In genomic region chr1:205261946-205262668, GRCh38 we compare ENCODE assay signal across 18 cellular contexts. TPM values are rescaled to one million over a fixed set of nuclear protein-coding genes. Genes with fewer than 3 reads are reported as not detected.
DNase-seq lines count a peak whose midpoint lies in the region; ATAC-seq, FAIRE-seq and TF ChIP-seq lines count a peak whose summit lies in the region.
"Had no signal": no experiment of that assay in that cellular context is flagged by ENCODE, and none has a peak within 500 bp of the region (broad histone marks: within the 10 kb centered on the region; RNA-seq: fewer than 3 reads in every experiment).

No MANE protein-coding gene starts in this region.

- in situ Hi-C loops in ACHN (cut with HindIII; ENCODE audit: low pct_ligation_motif_present, low pct_unique_long_range_greater_than_20kb, low sequenced_read_pairs) = no loop called here

- no peaks in the 10 kb centered on the region for H3K36me3 Mint-ChIP-seq in T-helper 1 cell treated with Interleukin-12 subunit alpha and Interleukin-12 subunit beta and Interleukin-4 antibody, amounts not matched to agents 30 μg/mL and 1 μg/mL, for 36 hours (ENCODE audit: low read depth)
- H3K36me3 Mint-ChIP-seq in WTC11 = no peaks in the 10 kb centered on the region

- H3K9me3 Mint-ChIP-seq in T-helper 1 cell treated with Interleukin-12 subunit alpha and Interleukin-12 subunit beta and Interleukin-4 antibody, amounts not matched to agents 30 μg/mL and 1 μg/mL, for 36 hours = no peaks in the 10 kb centered on the region
- no peaks in the 10 kb centered on the region for H3K9me3 Mint-ChIP-seq in WTC11
- H3K9me3 Mint-ChIP-seq: activated T-cell treated with anti-CD3 and anti-CD28 coated beads, Interleukin-2, amount 50 U/mL, for 4 hours; central memory CD8-positive, alpha-beta T cell had no signal

- no peak overlapping the region for H3K4me3 ChIP-seq in skeletal muscle tissue (ENCODE audit: low read length in 3 of 3)
- H3K4me3 ChIP-seq: left lung, ovary, Peyer's patch had no signal

- H3K27ac Mint-ChIP-seq in T-helper 1 cell treated with Interleukin-12 subunit alpha and Interleukin-12 subunit beta and Interleukin-4 antibody, amounts not matched to agents 30 μg/mL and 1 μg/mL, for 36 hours = no peak overlapping the region
- H3K27ac Mint-ChIP-seq in WTC11 = peak overlapping the region; percentile 50

- FAIRE-seq in urothelium cell line (lab: Jason Lieb, UNC) = no peak

- CTCF ChIA-PET in WTC11 (lab: Charles Lee) = interaction anchor here (1.0 to 6.5 kb wide), 16 partner anchors 9 to 201 kb away, joined by 3 to 36 read pairs (median 6); partner anchors contain the start of gene TMCC2

- no peaks in the 10 kb centered on the region for H3K9me3 ChIP-seq in skeletal muscle tissue (ENCODE audit: control insufficient read depth in 3 of 3, low read length in 3 of 3)
- H3K9me3 ChIP-seq: left lung, ovary, Peyer's patch had no signal

- no peak for DNase-seq in T-helper 1 cell
- no peak for DNase-seq in WTC11 (ENCODE audit: low spot score)
- DNase-seq in glomerular visceral epithelial cell (ENCODE audit: extremely low spot score) = peak; percentile 67
- DNase-seq in urothelium cell line (ENCODE audit: low spot score) = no peak
- DNase-seq in hypothalamus (lab: John Stamatoyannopoulos, UW) = no peak
- no peak for DNase-seq in ACHN
- DNase-seq: activated T-cell treated with anti-CD3 and anti-CD28 coated beads, Interleukin-2, amount 50 U/mL, for 4 hours; DMS153; left lung; NCI-H2029; ovary; Peyer's patch; stimulated activated CD4-positive, alpha-beta T cell treated with anti-CD3 and anti-CD28 coated beads, Interleukin-2, amount 100 ng/mL, for 24 hours; stimulated activated naive CD4-positive, alpha-beta T cell had no signal

- no peaks in the 10 kb centered on the region for H3K27me3 Mint-ChIP-seq in T-helper 1 cell treated with Interleukin-12 subunit alpha and Interleukin-12 subunit beta and Interleukin-4 antibody, amounts not matched to agents 30 μg/mL and 1 μg/mL, for 36 hours (ENCODE audit: low read depth)
- no peaks in the 10 kb centered on the region for H3K27me3 Mint-ChIP-seq in WTC11 (ENCODE audit: low read depth)
- H3K27me3 Mint-ChIP-seq: central memory CD8-positive, alpha-beta T cell had no signal

- no peak overlapping the region for H3K27ac ChIP-seq in skeletal muscle tissue (ENCODE audit: low read depth, low read length)
- H3K27ac ChIP-seq: 22Rv1, left lung, ovary, Peyer's patch had no signal

- H3K4me1 ChIP-seq in skeletal muscle tissue (ENCODE audit: control insufficient read depth in 3 of 3, insufficient read depth in 3 of 3, low read length in 3 of 3) = peaks cover 49 to 63% (median 53%) of the 10 kb centered on the region in 3 donors

- H3K4me1 Mint-ChIP-seq in T-helper 1 cell treated with Interleukin-12 subunit alpha and Interleukin-12 subunit beta and Interleukin-4 antibody, amounts not matched to agents 30 μg/mL and 1 μg/mL, for 36 hours (ENCODE audit: low read depth) = peaks cover 25% of the 10 kb centered on the region
- H3K4me1 Mint-ChIP-seq in WTC11 = peaks cover 37% of the 10 kb centered on the region

- POLR2A ChIA-PET in WTC11 (lab: Charles Lee) = interaction anchor here (1.0 kb wide), 1 partner anchor 39 kb away, joined by 5 read pairs; no protein-coding TSS in a partner anchor

- TF ChIP-seq CTCF in WTC11 (IDR thresholded peaks at IDR 0.05) = no peak

- peak overlapping the region in 2 of 3 donors; percentile 38 to 50 for H3K9ac ChIP-seq in skeletal muscle tissue (ENCODE audit: low read depth in 1 of 3, low read length in 3 of 3)

- no peaks in the 10 kb centered on the region for H3K27me3 ChIP-seq in skeletal muscle tissue (ENCODE audit: control insufficient read depth in 3 of 3, insufficient read depth in 3 of 3, low read length in 3 of 3)
- H3K27me3 ChIP-seq: left lung, ovary, Peyer's patch had no signal

- ATAC-seq in WTC11 = peak; percentile 60

- peak overlapping the region; percentile 7 for H3K4me3 Mint-ChIP-seq in T-helper 1 cell treated with Interleukin-12 subunit alpha and Interleukin-12 subunit beta and Interleukin-4 antibody, amounts not matched to agents 30 μg/mL and 1 μg/mL, for 36 hours
- H3K4me3 Mint-ChIP-seq in WTC11 = no peak overlapping the region
- H3K4me3 Mint-ChIP-seq: activated T-cell treated with anti-CD3 and anti-CD28 coated beads, Interleukin-2, amount 50 U/mL, for 4 hours; central memory CD8-positive, alpha-beta T cell had no signal

- H3K36me3 ChIP-seq in skeletal muscle tissue (ENCODE audit: control insufficient read depth in 3 of 3, insufficient read depth in 3 of 3, low read length in 3 of 3) = no peaks in the 10 kb centered on the region
- H3K36me3 ChIP-seq: left lung, ovary, Peyer's patch had no signal

TF ChIP-seq in WTC11, 78 proteins besides CTCF, POLR2A, EP300 and RAD21:
- TF ChIP-seq CREB1 (CRISPR knock-in tag; IDR thresholded peaks at IDR 0.05) (no peak), FOXP4 (CRISPR knock-in tag; IDR thresholded peaks at IDR 0.05) (no peak), ZNF232 (CRISPR knock-in tag; IDR thresholded peaks at IDR 0.05) (no peak), ZNF512 (CRISPR knock-in tag; IDR thresholded peaks at IDR 0.05; ENCODE audit: borderline replicate concordance) (no peak), NFE2L1 (CRISPR knock-in tag; IDR thresholded peaks at IDR 0.05) (no peak), FOXK1 (CRISPR knock-in tag; IDR thresholded peaks at IDR 0.05) (no peak), GTF2I (CRISPR knock-in tag; conservative IDR thresholded peaks at IDR 0.05) (no peak), ZSCAN18 (CRISPR knock-in tag; IDR thresholded peaks at IDR 0.05) (no peak), RELA (CRISPR knock-in tag; IDR thresholded peaks at IDR 0.05; ENCODE audit: borderline replicate concordance) (no peak)

RNA-seq across cellular contexts. Expression of gene TMCC2, which starts 34.4 kb away (rescaled TPM):
- total RNA-seq in WTC11 (2021) (9.5 to 11.2 TPM (median 11.2 TPM) in 3 replicates), skeletal muscle tissue (15.1 TPM)

RNA-seq across cellular contexts. Expression of gene DSTYK, which starts 50.6 kb away (rescaled TPM):
- 10.3 to 11.6 TPM (median 11.0 TPM) in 3 replicates for total RNA-seq in WTC11 (2021)
- 10.4 TPM for total RNA-seq in skeletal muscle tissue

RNA-seq across cellular contexts. Expression of gene NUAK2, which starts 59.4 kb away (rescaled TPM):
- 8.7 to 10.8 TPM (median 10.8 TPM) in 3 replicates for total RNA-seq in WTC11 (2021)
- total RNA-seq in skeletal muscle tissue = 1.0 TPM
